ENCODE assay signal across 9 cellular contexts in genomic region chr1:168235548-168235885, GRCh38. TPM values are rescaled to one million over a fixed set of nuclear protein-coding genes. Genes with fewer than 3 reads are reported as not detected.
DNase-seq lines count a peak whose midpoint lies in the region; ATAC-seq, FAIRE-seq and TF ChIP-seq lines count a peak whose summit lies in the region.
"Had no signal": no experiment of that assay in that cellular context is flagged by ENCODE, and none has a peak within 500 bp of the region (broad histone marks: within the 10 kb centered on the region; RNA-seq: fewer than 3 reads in every experiment).

No MANE protein-coding gene starts in this region.

- H3K4me3 ChIP-seq in A549 (no peak overlapping the region), PC-9 (no peak overlapping the region), fibroblast of the aortic adventitia (ENCODE audit: low read depth, low read length) (no peak overlapping the region)

- TF ChIP-seq POLR2A in A549 (IDR thresholded peaks at IDR 0.05; ENCODE audit: low read length), result no peak
- TF ChIP-seq POLR2A in erythroblast (IDR thresholded peaks at IDR 0.05; ENCODE audit: low read length), result no peak

- no peak; a peak in 1 of 5 replicates for TF ChIP-seq RAD21 in A549 (conservative IDR thresholded peaks at IDR 0.05 in 1 of 2, IDR thresholded peaks at IDR 0.05 in 1 of 2)

- no TSS peak for BruUV-seq in PC-9 (replicated peaks; lab: Mats Ljungman, UMichigan)

- H3K4me2 ChIP-seq in A549 (peak overlapping the region; percentile 16; the same call in 1 of the 3 replicates), PC-9 (no peak overlapping the region)

- H3K27me3 ChIP-seq in PC-9 (ENCODE audit: insufficient read depth, low read depth), result no peaks in the 10 kb centered on the region

- H3K27ac ChIP-seq in A549 (no peak overlapping the region), PC-9 (no peak overlapping the region)

- intact Hi-C loops in PC-9 (cut with micrococcal nuclease; ENCODE audit: unreplicated experiment), result loop anchor here (1.0 to 5.0 kb wide), 4 partner anchors 67 to 202 kb away; no protein-coding TSS in a partner anchor

- peaks cover 16% of the 10 kb centered on the region; the same call in 1 of the 2 replicates for H3K36me3 ChIP-seq in PC-9 (ENCODE audit: low read depth)

- peaks cover 11% of the 10 kb centered on the region; the same call in 1 of the 2 replicates for H3F3A ChIP-seq in PC-9 (ENCODE audit: insufficient read depth, low read depth)

- H3K4me1 ChIP-seq in A549, result peaks cover 48% of the 10 kb centered on the region
- peaks cover 12% of the 10 kb centered on the region for H3K4me1 ChIP-seq in PC-9 (replicated peaks; ENCODE audit: insufficient read depth)

- H3K9me2 ChIP-seq in PC-9 (ENCODE audit: insufficient read depth), result no peaks in the 10 kb centered on the region

- POLR2A ChIA-PET in A549 (lab: Yijun Ruan, JAX), result interaction anchor here (1.0 to 1.9 kb wide), 2 partner anchors 10 to 57 kb away, joined by 3 to 16 read pairs; partner anchors contain the start of genes SFT2D2 and TIPRL
- POLR2A ChIA-PET in PC-9 (lab: Charles Lee; ENCODE audit: unreplicated experiment), result interaction anchor here (0.6 kb wide), 1 partner anchor 670 kb away, joined by 3 read pairs; no protein-coding TSS in a partner anchor

- CTCF ChIA-PET in A549 (lab: Yijun Ruan, JAX) (interaction anchor here (0.6 to 4.0 kb wide), 24 partner anchors 8 to 814 kb away, joined by 3 to 17 read pairs (median 4); partner anchors contain the start of gene SFT2D2), PC-9 (lab: Charles Lee) (interaction anchor here (0.5 to 2.4 kb wide), 8 partner anchors 8 to 163 kb away, joined by 3 to 30 read pairs (median 4); no protein-coding TSS in a partner anchor)

- TF ChIP-seq CTCF in A549 (IDR thresholded peaks at IDR 0.05) (no peak; the same call in 2 of the 3 replicates), PC-9 (conservative IDR thresholded peaks at IDR 0.05) (peak; percentile 26; the same call in 1 of the 2 replicates), fibroblast of the aortic adventitia (IDR thresholded peaks at IDR 0.05; ENCODE audit: insufficient read depth, low read length) (no peak)

- H3K79me2 ChIP-seq in PC-9 (ENCODE audit: low read depth), result peaks cover 25% of the 10 kb centered on the region

- no peak overlapping the region for H2AFZ ChIP-seq in PC-9

- ATAC-seq in A549 (peak in 1 of 2 experiments; percentile 18; a peak in 3 of 6 replicates), GM19035 (IDR thresholded peaks at IDR 0.05; ENCODE audit: unreplicated experiment) (peak; percentile 16)

- no peak for FAIRE-seq in A549 (lab: Jason Lieb, UNC)

- no peaks in the 10 kb centered on the region for H3K9me3 ChIP-seq in A549
- no peaks in the 10 kb centered on the region for H3K9me3 ChIP-seq in PC-9 (ENCODE audit: insufficient read depth, low read depth)

- no peak for TF ChIP-seq EP300 in A549 (IDR thresholded peaks at IDR 0.05)

- DNase-seq in A549 (ENCODE audit: low read depth in 1 of 2, low spot score in 1 of 2), result no peak
- no peak for DNase-seq in PC-9
- DNase-seq in fibroblast of the aortic adventitia (ENCODE audit: low read depth), result peak; percentile 59
- DNase-seq in stimulated activated CD4-positive, alpha-beta T cell treated with anti-CD3 and anti-CD28 coated beads, Interleukin-2, amount 100 ng/mL, for 48 hours, result no peak
- DNase-seq in activated CD4-positive, CD25-positive, alpha-beta regulatory T cell treated with anti-CD3 and anti-CD28 coated beads, Interleukin-2, amount 50 U/mL, for 72 hours, result no peak
- no peak for DNase-seq in erythroblast (lab: John Stamatoyannopoulos, UW)
- no peak for DNase-seq in NCI-H510A treated with DMSO at 0.1 percent for 48 hours (lab: John Stamatoyannopoulos, UW)
- DNase-seq: cortex of kidney had no signal

- H4K20me1 ChIP-seq in PC-9 (ENCODE audit: insufficient read depth), result no peaks in the 10 kb centered on the region; the same call in 1 of the 2 replicates

TF ChIP-seq in A549, 52 proteins besides CTCF, POLR2A, EP300 and RAD21:
- TF ChIP-seq RCOR1 (IDR thresholded peaks at IDR 0.05; ENCODE audit: low read depth, low read length) (no peak), ATOH8 (CRISPR knock-in tag; IDR thresholded peaks at IDR 0.05; ENCODE audit: low read depth) (no peak), PBX3 (IDR thresholded peaks at IDR 0.05) (no peak), EHF (CRISPR knock-in tag; IDR thresholded peaks at IDR 0.05) (no peak), NFE2L2 (conservative IDR thresholded peaks at IDR 0.05; ENCODE audit: low read length) (no peak), PHF8 (IDR thresholded peaks at IDR 0.05; ENCODE audit: borderline replicate concordance, low read depth) (no peak), JUNB (IDR thresholded peaks at IDR 0.05) (no peak), HMGXB4 (CRISPR knock-in tag; IDR thresholded peaks at IDR 0.05; ENCODE audit: borderline replicate concordance) (no peak), USF2 (IDR thresholded peaks at IDR 0.05) (no peak), FOSL2 (IDR thresholded peaks at IDR 0.05) (no peak), FOSL2 (CRISPR knock-in tag; IDR thresholded peaks at IDR 0.05) (no peak)

RNA-seq across cellular contexts. Expression of gene SFT2D2, which starts 9.7 kb away (rescaled TPM):
- polyA plus RNA-seq in A549 (2011; rRNA removed) (40.1 and 43.8 TPM in 2 replicates), A549 (2017; fragmentation: RNase III; extraction: RNeasy Plus Mini Kit Qiagen cat#74134 plus additional on column Dnase treatment) (12.3 to 14.1 TPM (median 12.8 TPM) in 3 replicates)
- polyA plus RNA-seq in A549 (2012; cell fraction: cytosol; rRNA removed), result 9.6 and 12.2 TPM in 2 replicates
- 5.5 and 10.4 TPM in 2 replicates for polyA plus RNA-seq in A549 (2012; cell fraction: nucleus; rRNA removed)
- 105 and 117 TPM in 2 replicates for polyA minus RNA-seq in A549 (2011; rRNA and poly(A)+ RNA removed)
- total RNA-seq in PC-9 (2021) (54.4 and 66.8 TPM in 2 replicates), fibroblast of the aortic adventitia (ENCODE audit: low replicate concordance) (46.0 and 72.8 TPM in 2 replicates)

RNA-seq across cellular contexts. Expression of gene TBX19, which starts 45.2 kb away (rescaled TPM):
- 1.7 and 2.0 TPM in 2 replicates for polyA plus RNA-seq in A549 (2011; rRNA removed)
- polyA plus RNA-seq in A549 (2012; cell fraction: cytosol; rRNA removed), result 0.69 and 0.89 TPM in 2 replicates
- polyA plus RNA-seq in A549 (2012; cell fraction: nucleus; rRNA removed), result 2.6 and 2.9 TPM in 2 replicates
- polyA plus RNA-seq in A549 (2017; fragmentation: RNase III; extraction: RNeasy Plus Mini Kit Qiagen cat#74134 plus additional on column Dnase treatment), result 0.97 to 1.0 TPM (median 0.98 TPM) in 3 replicates
- 1.2 TPM in 2 replicates for polyA minus RNA-seq in A549 (2011; rRNA and poly(A)+ RNA removed)
- total RNA-seq in PC-9 (2021), result 1.5 and 2.0 TPM in 2 replicates
- total RNA-seq in fibroblast of the aortic adventitia (ENCODE audit: low replicate concordance), result 0.99 TPM in 1 of 2 replicates, not detected in the other

RNA-seq across cellular contexts. Expression of gene TIPRL, which starts 56.8 kb away (rescaled TPM):
- polyA plus RNA-seq in A549 (2011; rRNA removed) (47.5 and 70.7 TPM in 2 replicates), A549 (2017; fragmentation: RNase III; extraction: RNeasy Plus Mini Kit Qiagen cat#74134 plus additional on column Dnase treatment) (31.6 to 38.3 TPM (median 34.4 TPM) in 3 replicates)
- 12.3 and 14.5 TPM in 2 replicates for polyA plus RNA-seq in A549 (2012; cell fraction: cytosol; rRNA removed)
- 4.2 and 5.9 TPM in 2 replicates for polyA plus RNA-seq in A549 (2012; cell fraction: nucleus; rRNA removed)
- polyA minus RNA-seq in A549 (2011; rRNA and poly(A)+ RNA removed), result 9.3 and 11.9 TPM in 2 replicates
- total RNA-seq in PC-9 (2021) (34.1 and 47.7 TPM in 2 replicates), fibroblast of the aortic adventitia (ENCODE audit: low replicate concordance) (30.7 and 41.7 TPM in 2 replicates)
